In the genomic region with DNA sequence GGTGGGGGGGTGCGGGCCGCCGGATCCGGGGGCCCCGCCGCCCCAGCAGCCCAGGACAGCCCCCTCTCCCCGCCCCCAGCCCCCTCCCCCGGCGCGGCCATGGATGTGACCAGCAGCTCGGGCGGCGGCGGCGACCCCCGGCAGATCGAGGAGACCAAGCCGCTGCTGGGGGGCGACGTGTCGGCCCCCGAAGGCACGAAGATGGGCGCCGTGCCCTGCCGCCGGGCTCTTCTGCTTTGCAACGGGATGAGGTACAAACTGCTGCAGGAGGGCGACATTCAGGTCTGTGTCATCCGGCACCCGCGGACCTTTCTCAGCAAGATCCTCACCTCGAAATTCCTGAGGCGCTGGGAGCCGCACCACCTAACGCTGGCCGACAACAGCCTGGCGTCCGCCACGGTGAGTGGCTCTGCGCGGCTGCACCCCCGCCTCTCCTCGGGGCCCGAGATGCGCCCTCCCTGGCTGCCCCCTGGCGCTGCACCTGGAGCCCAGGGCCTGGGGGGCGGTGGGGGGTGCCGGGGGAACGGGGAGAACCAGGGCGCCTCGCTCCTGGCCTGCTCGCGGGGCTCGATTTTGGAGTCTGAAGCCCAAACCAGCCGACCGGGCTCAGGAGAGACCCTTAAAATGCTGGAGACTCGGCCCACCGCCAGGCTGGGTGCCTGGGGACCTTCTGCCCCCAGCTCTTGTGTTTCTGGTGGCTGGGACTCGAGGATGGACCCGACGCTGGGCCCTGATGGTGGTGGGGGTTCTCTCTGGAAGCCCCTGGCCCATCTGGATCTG, we compare ENCODE assay signal across 7 cellular contexts. TPM values are rescaled to one million over a fixed set of nuclear protein-coding genes. Genes with fewer than 3 reads are reported as not detected.
DNase-seq lines count a peak whose midpoint lies in the region; ATAC-seq and TF ChIP-seq lines count a peak whose summit lies in the region.

No MANE protein-coding gene starts in this region.

- peak overlapping the region; percentile 67 for H3K9ac ChIP-seq in H9 (ENCODE audit: extremely low read depth, insufficient read length, low read length)
- H3K9ac ChIP-seq in adipocyte (ENCODE audit: low read length): peak overlapping the region; percentile 94

- H2BK15ac ChIP-seq in H9 (ENCODE audit: low read depth, low read length): no peak overlapping the region

- H2BK120ac ChIP-seq in H9 (ENCODE audit: low read depth, low read length, poor library complexity, severe bottlenecking): no peak overlapping the region

- POLR2A ChIA-PET in Panc1 (lab: Charles Lee): interaction anchor here (0.7 kb wide), 1 partner anchor 49 kb away, joined by 5 read pairs; no protein-coding TSS in a partner anchor

- peaks cover 5% of the 10 kb centered on the region for H3K79me1 ChIP-seq in H9 (ENCODE audit: insufficient read depth, low read depth, low read length, poor library complexity, severe bottlenecking)

- H3K27ac ChIP-seq in H9 (ENCODE audit: insufficient read length, low read depth, low read length) (no peak overlapping the region), Panc1 (ENCODE audit: low read length) (peak overlapping the region; percentile 87), sigmoid colon (peak overlapping the region; percentile 79 to 87 (median 84))

- TF ChIP-seq CTCF in GM12872 (IDR thresholded peaks at IDR 0.05; ENCODE audit: insufficient read depth, low read depth, low read length) (peak; percentile 50; the same call in 2 of the 3 replicates), H9 (conservative IDR thresholded peaks at IDR 0.05) (peak; percentile 16; the same call in 1 of the 3 replicates), Panc1 (IDR thresholded peaks at IDR 0.05) (peak; percentile 50), sigmoid colon (IDR thresholded peaks at IDR 0.05) (peak in 1 of 4 experiments; percentile 17)

- H3K27ac Mint-ChIP-seq in H9: peak overlapping the region; percentile 32 to 94 (median 32); a peak in 5 of 7 replicates

- peak overlapping the region; percentile 82; the same call in 1 of the 2 replicates for H3K14ac ChIP-seq in H9 (ENCODE audit: insufficient read depth, low read length)

- H3K23ac ChIP-seq in H9 (ENCODE audit: insufficient read length, low read depth, low read length): no peak overlapping the region

- peak overlapping the region; percentile 72 for H3K4me2 ChIP-seq in H9 (ENCODE audit: insufficient read depth, insufficient read length, low read length)

- no peak overlapping the region for H4K5ac ChIP-seq in H9 (ENCODE audit: insufficient read length, low read depth, low read length)

- H3K4me3 ChIP-seq in Panc1 (ENCODE audit: low read depth in 2 of 2, low read length in 2 of 2) (peak overlapping the region; percentile 74 to 87), adipocyte (ENCODE audit: low read length) (peak overlapping the region; percentile 97), sigmoid colon (peak overlapping the region; percentile 84 to 94 (median 92))

- H2AFZ ChIP-seq in H9 (ENCODE audit: low read length): no peak overlapping the region

- H2BK20ac ChIP-seq in H9 (ENCODE audit: low read depth, low read length, poor library complexity, severe bottlenecking): no peak overlapping the region

- CTCF ChIA-PET in Panc1 (lab: Charles Lee): no interaction called here

- H3K27me3 Mint-ChIP-seq in H9 (ENCODE audit: low read depth): peaks cover 33% of the 10 kb centered on the region

- DNase-seq in H9 (no peak), Panc1 (ENCODE audit: low read depth, low spot score) (no peak), adipocyte (ENCODE audit: low read depth) (peak; percentile 67), hepatic stellate cell (ENCODE audit: low spot score) (peak; percentile 73), sigmoid colon (peak; percentile 78)

- no peak overlapping the region for H4K8ac ChIP-seq in H9 (replicated peaks; ENCODE audit: insufficient read length, low read depth, low read length)

- no peak overlapping the region for H2AK5ac ChIP-seq in H9 (ENCODE audit: insufficient read length, low read length)

- H2BK12ac ChIP-seq in H9 (ENCODE audit: insufficient read length, low read depth, low read length): no peak overlapping the region

- TF ChIP-seq EP300 in sigmoid colon (IDR thresholded peaks at IDR 0.05): no peak

- H3K4ac ChIP-seq in H9 (ENCODE audit: low read depth, low read length): no peak overlapping the region

- H3K36me3 Mint-ChIP-seq in H9 (ENCODE audit: insufficient read depth in 1 of 3, low read depth in 3 of 3): peaks cover 0 to 3% (median 0%) of the 10 kb centered on the region in 3 experiments; a peak in 2 of 7 replicates

- peaks cover 36% of the 10 kb centered on the region; the same call in 1 of the 2 replicates for H3K79me2 ChIP-seq in H9 (ENCODE audit: insufficient read depth, low read length)

- in situ Hi-C loops in Panc1 (cut with HindIII; ENCODE audit: low pct_unique_long_range_greater_than_20kb, low sequenced_read_pairs): no loop called here

- peaks cover 55 to 56% of the 10 kb centered on the region in 2 experiments for H3K4me1 Mint-ChIP-seq in H9

- H3K4me3 Mint-ChIP-seq in H9: peak overlapping the region; percentile 76 to 87

- intact Hi-C loops in Panc1 (cut with micrococcal nuclease; ENCODE audit: unreplicated experiment) (loop anchor here (5.0 kb wide), 1 partner anchor 43 kb away; no protein-coding TSS in a partner anchor), sigmoid colon (cut with DNase I) (loop anchor here (5.0 kb wide), 4 partner anchors 82 to 277 kb away; no protein-coding TSS in a partner anchor)

- no peaks in the 10 kb centered on the region for H4K20me1 ChIP-seq in H9 (ENCODE audit: control insufficient read depth, insufficient read depth, insufficient read length)

- H2BK5ac ChIP-seq in H9 (ENCODE audit: insufficient read length, low read length): no peak overlapping the region

- no CpG with 5 or more reads among the region's 62 CpGs for WGBS in H9 (ENCODE audit: extremely low coverage, insufficient read length, low lambda C conversion rate)
- 0 to 1% methylated on average over 62 of the region's 62 CpGs for WGBS in sigmoid colon, 2 donors

- no peak overlapping the region for H3K56ac ChIP-seq in H9 (ENCODE audit: insufficient read length, low read depth, low read length)

- H3K27me3 ChIP-seq in H9 (ENCODE audit: insufficient read depth, low read length): peaks cover 4% of the 10 kb centered on the region; the same call in 1 of the 2 replicates
- H3K27me3 ChIP-seq in Panc1 (ENCODE audit: control insufficient read depth, insufficient read depth, low read length): no peaks in the 10 kb centered on the region
- H3K27me3 ChIP-seq in adipocyte (replicated peaks; ENCODE audit: control insufficient read depth, insufficient read depth, low read length): no peaks in the 10 kb centered on the region
- H3K27me3 ChIP-seq in sigmoid colon: no peaks in the 10 kb centered on the region

- no peak overlapping the region for H3T11ph ChIP-seq in H9 (ENCODE audit: low read length)

- H3K4me1 ChIP-seq in H9 (ENCODE audit: insufficient read depth, low read length): peaks cover 2% of the 10 kb centered on the region; the same call in 1 of the 2 replicates
- H3K4me1 ChIP-seq in Panc1 (ENCODE audit: control insufficient read depth, insufficient read depth, low read length): peaks cover 10% of the 10 kb centered on the region
- peaks cover 27% of the 10 kb centered on the region for H3K4me1 ChIP-seq in adipocyte (ENCODE audit: control insufficient read depth, insufficient read depth, low read length)
- peaks cover 0 to 68% (median 49%) of the 10 kb centered on the region in 4 donors for H3K4me1 ChIP-seq in sigmoid colon

- no peak for TF ChIP-seq POLR2A in sigmoid colon (IDR thresholded peaks at IDR 0.05)

- no peaks in the 10 kb centered on the region for H3K9me3 Mint-ChIP-seq in H9

- H3K23me2 ChIP-seq in H9 (ENCODE audit: insufficient read length, low read depth, low read length, poor library complexity, severe bottlenecking): peaks cover 13% of the 10 kb centered on the region

- no peak overlapping the region for H4K91ac ChIP-seq in H9 (ENCODE audit: insufficient read length, low read depth, low read length)

- BruUV-seq in Panc1 (replicated peaks; lab: Mats Ljungman, UMichigan): no TSS peak

- H3K18ac ChIP-seq in H9 (ENCODE audit: insufficient read length, low read depth, low read length): peak overlapping the region; percentile 22

- H3K9me3 ChIP-seq in H9 (ENCODE audit: control insufficient read depth, low read depth, low read length) (no peaks in the 10 kb centered on the region), Panc1 (ENCODE audit: control insufficient read depth, insufficient read depth, low read depth, low read length) (no peaks in the 10 kb centered on the region), adipocyte (ENCODE audit: control insufficient read depth, low read length) (no peaks in the 10 kb centered on the region), sigmoid colon (no peaks in the 10 kb centered on the region)

- peaks cover 4% of the 10 kb centered on the region; the same call in 1 of the 2 replicates for H3K36me3 ChIP-seq in Panc1 (ENCODE audit: control insufficient read depth, insufficient read depth, low read length)
- no peaks in the 10 kb centered on the region for H3K36me3 ChIP-seq in adipocyte (ENCODE audit: control insufficient read depth, insufficient read depth, low read length, severe bottlenecking)
- H3K36me3 ChIP-seq in sigmoid colon: no peaks in the 10 kb centered on the region

- peak; percentile 26 for ATAC-seq in Panc1
- no peak for ATAC-seq in HG02973 (IDR thresholded peaks at IDR 0.05; ENCODE audit: unreplicated experiment)

RNA-seq across cellular contexts. Expression of a gene that starts 0.7 kb away (rescaled TPM):
- total RNA-seq in H9 (2021) (48.2 and 49.7 TPM in 2 replicates), Panc1 (2021; ENCODE audit: unreplicated experiment) (49.7 TPM), sigmoid colon (10 to 100 TPM; 11.0 to 30.3 (median 15.9) TPM)
- 32.8 TPM for polyA plus RNA-seq in Panc1 (2012; ENCODE audit: insufficient read length)
- polyA plus RNA-seq in sigmoid colon: 10 to 100 TPM; 20.4 to 60.3 (median 40.7) TPM

Comparison
In these comparisons a context has a peak if more than half of its experiments do, and no peak if none do; other contexts are left out.
1. DNase-seq: peak in adipocyte (single experiment), hepatic stellate cell (single experiment) and sigmoid colon (single experiment); none in H9 (single experiment) and Panc1 (single experiment).
2. Peak in every context shown above with its lines, with median percentiles within 50 percentile points of each other: H3K4me3 ChIP-seq.